In the genomic region with DNA sequence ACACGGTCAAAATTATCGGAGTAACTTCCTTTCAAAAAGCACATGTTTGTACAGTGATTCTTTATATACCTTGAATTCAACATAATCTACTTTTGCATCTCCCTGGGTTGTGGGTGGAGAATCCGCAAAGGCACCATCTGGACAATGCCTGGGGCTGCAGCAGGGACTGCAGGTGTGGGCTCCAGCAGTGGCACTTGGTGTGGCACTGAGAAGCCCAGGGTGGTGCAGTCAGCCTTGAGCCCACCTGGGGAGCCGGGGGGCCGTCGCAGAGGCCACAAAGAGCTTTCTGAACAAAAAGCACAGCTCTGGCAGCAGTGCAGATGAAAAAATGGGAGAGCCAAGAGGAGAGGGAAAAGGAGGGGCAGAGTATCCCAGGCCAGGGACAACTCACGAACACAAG, we compare ENCODE assay signal across 3 cellular contexts.
TF ChIP-seq lines count a peak whose summit lies in the region.

No MANE protein-coding gene starts in this region.

TF ChIP-seq in SK-N-SH, 30 proteins besides CTCF, POLR2A, EP300 and RAD21:
- peak; percentile 59; the same call in 1 of the 2 replicates for TF ChIP-seq GATA2 (CRISPR knock-in tag; IDR thresholded peaks at IDR 0.05)
- TF ChIP-seq, protein P1, sequence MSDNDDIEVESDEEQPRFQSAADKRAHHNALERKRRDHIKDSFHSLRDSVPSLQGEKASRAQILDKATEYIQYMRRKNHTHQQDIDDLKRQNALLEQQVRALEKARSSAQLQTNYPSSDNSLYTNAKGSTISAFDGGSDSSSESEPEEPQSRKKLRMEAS (IDR thresholded peaks at IDR 0.05; ENCODE audit: low read depth): no peak

TF ChIP-seq in SK-N-SH treated with all-trans-retinoic acid at 6 μM for 48 hours, 23 proteins besides CTCF, POLR2A, EP300 and RAD21:
- TF ChIP-seq CSDC2 (CRISPR knock-in tag; IDR thresholded peaks at IDR 0.05) (no peak), TCF4 (CRISPR knock-in tag; IDR thresholded peaks at IDR 0.05; ENCODE audit: borderline replicate concordance) (no peak), ISL1 (CRISPR knock-in tag; IDR thresholded peaks at IDR 0.05) (no peak), BACH2 (CRISPR knock-in tag; IDR thresholded peaks at IDR 0.05; ENCODE audit: borderline replicate concordance) (no peak), ZNF8 (CRISPR knock-in tag; IDR thresholded peaks at IDR 0.05) (no peak), ZNF70 (CRISPR knock-in tag; IDR thresholded peaks at IDR 0.05) (no peak), ZFP3 (CRISPR knock-in tag; IDR thresholded peaks at IDR 0.05) (no peak)
- TF ChIP-seq, protein P2, sequence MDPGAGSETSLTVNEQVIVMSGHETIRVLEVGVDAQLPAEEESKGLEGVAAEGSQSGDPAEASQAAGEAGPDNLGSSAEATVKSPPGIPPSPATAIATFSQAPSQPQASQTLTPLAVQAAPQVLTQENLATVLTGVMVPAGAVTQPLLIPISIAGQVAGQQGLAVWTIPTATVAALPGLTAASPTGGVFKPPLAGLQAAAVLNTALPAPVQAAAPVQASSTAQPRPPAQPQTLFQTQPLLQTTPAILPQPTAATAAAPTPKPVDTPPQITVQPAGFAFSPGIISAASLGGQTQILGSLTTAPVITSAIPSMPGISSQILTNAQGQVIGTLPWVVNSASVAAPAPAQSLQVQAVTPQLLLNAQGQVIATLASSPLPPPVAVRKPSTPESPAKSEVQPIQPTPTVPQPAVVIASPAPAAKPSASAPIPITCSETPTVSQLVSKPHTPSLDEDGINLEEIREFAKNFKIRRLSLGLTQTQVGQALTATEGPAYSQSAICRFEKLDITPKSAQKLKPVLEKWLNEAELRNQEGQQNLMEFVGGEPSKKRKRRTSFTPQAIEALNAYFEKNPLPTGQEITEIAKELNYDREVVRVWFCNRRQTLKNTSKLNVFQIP (CRISPR knock-in tag; IDR thresholded peaks at IDR 0.05; ENCODE audit: borderline replicate concordance, low read depth): no peak

TF ChIP-seq in H1, 55 proteins besides CTCF, POLR2A, EP300 and RAD21:
- no peak for TF ChIP-seq PHF8 (conservative IDR thresholded peaks at IDR 0.05; ENCODE audit: low read depth, low read length)
- no peak for TF ChIP-seq HDAC2 (IDR thresholded peaks at IDR 0.05; ENCODE audit: borderline replicate concordance in 1 of 2, low read depth in 2 of 2, low read length in 2 of 2)
- no peak for TF ChIP-seq GTF2F1 (IDR thresholded peaks at IDR 0.05; ENCODE audit: borderline replicate concordance, low read depth, low read length)
- no peak for TF ChIP-seq SRF (IDR thresholded peaks at IDR 0.05; ENCODE audit: low read depth, low read length)
- no peak for TF ChIP-seq KDM1A (IDR thresholded peaks at IDR 0.05; ENCODE audit: borderline replicate concordance, low read length)
- TF ChIP-seq TEAD4 (IDR thresholded peaks at IDR 0.05; ENCODE audit: low read depth, low read length): no peak
- TF ChIP-seq ATF2 (IDR thresholded peaks at IDR 0.05; ENCODE audit: low read length): no peak
- TF ChIP-seq TBP (IDR thresholded peaks at IDR 0.05; ENCODE audit: low read depth, low read length): no peak
- no peak for TF ChIP-seq EGR1 (IDR thresholded peaks at IDR 0.05; ENCODE audit: borderline replicate concordance, low read depth, low read length)
- no peak for TF ChIP-seq JUN (IDR thresholded peaks at IDR 0.05; ENCODE audit: low read depth, low read length)
- TF ChIP-seq BRCA1 (IDR thresholded peaks at IDR 0.05; ENCODE audit: low read depth, low read length): no peak
- no peak for TF ChIP-seq SIN3A (conservative IDR thresholded peaks at IDR 0.05 in 1 of 2, IDR thresholded peaks at IDR 0.05 in 1 of 2; ENCODE audit: low read depth in 1 of 2, low read length in 2 of 2)
- TF ChIP-seq MAFK (IDR thresholded peaks at IDR 0.05; ENCODE audit: low read depth, low read length): no peak
- TF ChIP-seq, protein P3, sequence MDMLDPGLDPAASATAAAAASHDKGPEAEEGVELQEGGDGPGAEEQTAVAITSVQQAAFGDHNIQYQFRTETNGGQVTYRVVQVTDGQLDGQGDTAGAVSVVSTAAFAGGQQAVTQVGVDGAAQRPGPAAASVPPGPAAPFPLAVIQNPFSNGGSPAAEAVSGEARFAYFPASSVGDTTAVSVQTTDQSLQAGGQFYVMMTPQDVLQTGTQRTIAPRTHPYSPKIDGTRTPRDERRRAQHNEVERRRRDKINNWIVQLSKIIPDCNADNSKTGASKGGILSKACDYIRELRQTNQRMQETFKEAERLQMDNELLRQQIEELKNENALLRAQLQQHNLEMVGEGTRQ (IDR thresholded peaks at IDR 0.05; ENCODE audit: low read length): no peak
- TF ChIP-seq ATF3 (IDR thresholded peaks at IDR 0.05; ENCODE audit: insufficient read depth, low read depth, low read length): no peak
